In the genomic region with DNA sequence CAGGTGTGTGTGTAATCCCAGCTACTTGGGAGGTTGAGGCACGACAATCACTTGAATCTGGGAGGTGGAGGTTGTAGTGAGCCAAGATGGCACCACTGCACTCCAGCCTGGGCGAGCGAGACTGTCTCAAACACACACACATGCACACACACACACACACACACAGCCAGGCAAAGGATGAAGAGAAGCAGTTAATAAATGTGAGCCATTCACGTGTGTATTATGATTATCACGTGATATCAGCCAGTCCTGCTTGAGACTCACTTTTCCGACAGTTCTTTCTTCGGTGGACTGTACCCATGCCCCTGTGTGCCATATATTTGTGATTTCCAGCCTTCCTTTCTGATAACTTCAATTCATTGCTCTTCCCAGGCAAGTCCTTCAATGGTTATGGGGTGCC, we compare ENCODE assay signal across 22 cellular contexts.
"Had no signal": no experiment of that assay in that cellular context is flagged by ENCODE, and none has a peak within 500 bp of the region (broad histone marks: within the 10 kb centered on the region; RNA-seq: fewer than 3 reads in every experiment).

No MANE protein-coding gene starts in this region.

- H3K27ac Mint-ChIP-seq: activated CD4-positive, alpha-beta T cell treated with anti-CD3 and anti-CD28 coated beads, Interleukin-2, amount 10 ng/mL, durations not matched to agents 7 days and 5 days; activated T-helper 1 cell treated with anti-CD3 and anti-CD28 coated beads, Interleukin-12 subunit alpha, Interleukin-12 subunit beta, Interleukin-2, Interleukin-4 antibody, amounts not matched to agents 30 ng/mL and 10 ng/mL and 1 ng/mL, durations not matched to agents 14 hours and 24 hours and 36 hours; neural progenitor cell; WTC11 had no signal

- H3K9me3 Mint-ChIP-seq: activated CD4-positive, alpha-beta T cell treated with anti-CD3 and anti-CD28 coated beads, Interleukin-2, amount 10 ng/mL, durations not matched to agents 7 days and 5 days; central memory CD8-positive, alpha-beta T cell; neural progenitor cell; WTC11 had no signal

- H3K27ac ChIP-seq: brain microvascular endothelial cell, colonic mucosa, foreskin keratinocyte, neural progenitor cell, parathyroid adenoma, sigmoid colon, tibial artery, uterus had no signal

- H3K9ac ChIP-seq: neural progenitor cell, parathyroid adenoma, SK-N-SH had no signal

- H3K9me3 ChIP-seq: colonic mucosa, sigmoid colon, SK-N-SH, tibial artery, uterus had no signal

- H3K27me3 ChIP-seq: brain microvascular endothelial cell, colonic mucosa, foreskin keratinocyte, neural progenitor cell, sigmoid colon, tibial artery, uterus had no signal

- H3K36me3 Mint-ChIP-seq: neural progenitor cell, WTC11 had no signal

- H3K36me3 ChIP-seq: brain microvascular endothelial cell, colonic mucosa, neural progenitor cell, sigmoid colon, tibial artery, uterus had no signal

- H3K27me3 Mint-ChIP-seq: activated CD4-positive, alpha-beta T cell treated with anti-CD3 and anti-CD28 coated beads, Interleukin-2, amount 10 ng/mL, durations not matched to agents 7 days and 5 days; central memory CD8-positive, alpha-beta T cell had no signal

- H3K4me3 Mint-ChIP-seq: activated CD4-positive, alpha-beta T cell treated with anti-CD3 and anti-CD28 coated beads, Interleukin-2, amount 10 ng/mL, durations not matched to agents 7 days and 5 days; activated T-helper 1 cell treated with anti-CD3 and anti-CD28 coated beads, Interleukin-12 subunit alpha, Interleukin-12 subunit beta, Interleukin-2, Interleukin-4 antibody, amounts not matched to agents 30 ng/mL and 10 ng/mL and 1 ng/mL, durations not matched to agents 14 hours and 24 hours and 36 hours; central memory CD8-positive, alpha-beta T cell; neural progenitor cell; WTC11 had no signal

- H3K4me1 ChIP-seq: colonic mucosa, foreskin keratinocyte, parathyroid adenoma, uterus had no signal

- H3K79me2 ChIP-seq: parathyroid adenoma had no signal

- H2AFZ ChIP-seq: neural progenitor cell, parathyroid adenoma had no signal

- DNase-seq: activated CD4-positive, alpha-beta T cell treated with anti-CD3 and anti-CD28 coated beads, Interleukin-2, amount 10 ng/mL, durations not matched to agents 7 days and 5 days; activated gamma-delta T cell treated with Interleukin-2 at 50 U/mL for 16 hours; activated T-cell treated with anti-CD3 and anti-CD28 coated beads for 4 hours; aorta; brain microvascular endothelial cell; colonic mucosa; foreskin keratinocyte; hypothalamus; midbrain; sigmoid colon; SK-N-SH; stimulated activated CD4-positive, alpha-beta T cell treated with anti-CD3 and anti-CD28 coated beads, Interleukin-4, amount 100 ng/mL, for 24 hours; stimulated activated naive CD4-positive, alpha-beta T cell; substantia nigra; tibial artery; uterus had no signal

- H3K4me2 ChIP-seq: neural progenitor cell, SK-N-SH had no signal

- ATAC-seq: foreskin keratinocyte, left lobe of liver, WTC11 had no signal

- H3K4me3 ChIP-seq: colonic mucosa, neural progenitor cell, sigmoid colon, tibial artery, uterus had no signal
